In the genomic region with DNA sequence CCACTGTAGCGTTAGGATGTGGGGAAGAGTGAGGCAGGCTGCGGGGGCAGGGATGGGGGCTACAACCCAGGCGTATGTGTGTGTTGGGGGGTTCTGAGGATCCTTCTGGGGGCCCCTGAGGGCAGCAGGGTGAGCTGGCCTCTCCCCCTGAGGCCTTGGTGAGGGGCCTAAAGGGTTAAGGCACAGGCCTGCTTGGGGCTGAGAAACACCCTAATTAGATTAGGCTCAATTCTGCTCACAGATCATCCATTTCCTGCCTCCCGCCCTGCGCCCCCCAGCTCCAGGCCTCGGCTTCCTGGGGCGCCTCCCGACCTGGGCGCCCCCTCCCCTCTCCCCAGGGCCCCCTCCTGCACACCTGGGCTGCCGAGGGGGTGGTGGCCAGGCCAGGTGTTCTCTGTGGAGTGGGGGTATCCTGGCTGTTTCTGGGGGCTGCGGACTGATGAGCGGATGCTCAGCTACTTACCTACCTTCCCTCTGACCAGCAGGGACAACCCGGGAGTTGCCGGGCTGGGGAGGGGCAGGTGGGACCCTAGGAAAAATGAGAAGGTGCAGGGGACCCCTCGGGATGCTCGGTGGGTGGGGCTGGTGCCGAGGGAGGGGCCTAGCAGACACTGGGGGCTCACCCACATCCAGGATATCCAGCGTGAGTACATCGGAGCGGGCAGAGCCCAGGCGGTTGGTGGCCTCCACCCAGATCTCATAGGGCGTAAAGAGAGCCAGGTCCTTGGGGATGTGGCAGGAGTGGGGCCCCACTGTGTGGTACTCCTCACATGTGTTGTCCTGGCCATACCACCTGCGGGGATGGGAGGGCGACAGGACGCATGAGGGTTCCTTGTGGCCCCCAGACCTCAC, we compare ENCODE assay signal across 2 cellular contexts.
TF ChIP-seq lines count a peak whose summit lies in the region.

No MANE protein-coding gene starts in this region.

TF ChIP-seq in HEK293T, 16 proteins besides CTCF, POLR2A, EP300 and RAD21:
- no peak for TF ChIP-seq ZNF384 (IDR thresholded peaks at IDR 0.05)
- TF ChIP-seq BHLHE40 (IDR thresholded peaks at IDR 0.05; ENCODE audit: borderline replicate concordance): no peak
- TF ChIP-seq FOXA1 (IDR thresholded peaks at IDR 0.05): no peak

TF ChIP-seq in H1, 55 proteins besides CTCF, POLR2A, EP300 and RAD21:
- no peak for TF ChIP-seq BCL11A (IDR thresholded peaks at IDR 0.05; ENCODE audit: low read depth in 2 of 2, low read length in 2 of 2)
- TF ChIP-seq, protein P1, sequence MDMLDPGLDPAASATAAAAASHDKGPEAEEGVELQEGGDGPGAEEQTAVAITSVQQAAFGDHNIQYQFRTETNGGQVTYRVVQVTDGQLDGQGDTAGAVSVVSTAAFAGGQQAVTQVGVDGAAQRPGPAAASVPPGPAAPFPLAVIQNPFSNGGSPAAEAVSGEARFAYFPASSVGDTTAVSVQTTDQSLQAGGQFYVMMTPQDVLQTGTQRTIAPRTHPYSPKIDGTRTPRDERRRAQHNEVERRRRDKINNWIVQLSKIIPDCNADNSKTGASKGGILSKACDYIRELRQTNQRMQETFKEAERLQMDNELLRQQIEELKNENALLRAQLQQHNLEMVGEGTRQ (IDR thresholded peaks at IDR 0.05; ENCODE audit: low read length): no peak
